ENCODE assay signal across 2 cellular contexts in the genomic region with DNA sequence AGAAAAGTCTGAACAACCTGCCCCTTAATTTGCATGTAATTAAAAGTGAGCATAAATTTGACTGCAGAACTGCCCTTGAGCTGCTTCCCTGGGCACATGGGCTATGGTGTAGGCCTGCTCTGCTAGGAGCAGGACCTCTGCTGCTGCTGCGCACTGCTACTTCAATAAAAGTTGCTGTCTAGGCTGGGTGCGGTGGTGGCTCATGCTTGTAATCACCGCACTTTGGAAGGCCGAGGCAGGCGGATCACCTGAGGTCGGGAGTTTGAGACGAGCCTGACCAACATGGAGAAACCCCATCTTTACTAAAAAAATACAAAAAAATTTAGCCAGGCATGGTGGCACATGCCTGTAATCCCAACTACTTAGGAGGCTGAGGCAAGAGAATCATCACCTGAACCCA.
DNase-seq lines count a peak whose midpoint lies in the region; FAIRE-seq and TF ChIP-seq lines count a peak whose summit lies in the region.
"Not testable (repeated sequence)": the region's sequence is repeated elsewhere in the genome, so short reads cannot be mapped to it uniquely, and the experiment has no call there.

No MANE protein-coding gene starts in this region.

- H3K4me1 Mint-ChIP-seq in endothelial cell (ENCODE audit: unreplicated experiment): peaks cover 15% of the 10 kb centered on the region

- H3K4me3 Mint-ChIP-seq in endothelial cell (ENCODE audit: unreplicated experiment): not testable (repeated sequence)

- not testable (repeated sequence) for DNase-seq in endothelial cell (ENCODE audit: low spot score); urothelium cell line (ENCODE audit: low spot score)

- not testable (repeated sequence) for H3K36me3 Mint-ChIP-seq in endothelial cell (ENCODE audit: low read depth, unreplicated experiment)

- peak overlapping the region; percentile 76 for H3K27ac Mint-ChIP-seq in endothelial cell (ENCODE audit: unreplicated experiment)

- not testable (repeated sequence) for H3K9me3 Mint-ChIP-seq in endothelial cell (ENCODE audit: unreplicated experiment)

- FAIRE-seq in urothelium cell line (lab: Jason Lieb, UNC): peak; percentile 59

- not testable (repeated sequence) for TF ChIP-seq CTCF in endothelial cell (IDR thresholded peaks at IDR 0.05; ENCODE audit: unreplicated experiment)

- not testable (repeated sequence) for H3K27me3 Mint-ChIP-seq in endothelial cell (ENCODE audit: unreplicated experiment)
